ENCODE assay signal across 17 cellular contexts in the genomic region with DNA sequence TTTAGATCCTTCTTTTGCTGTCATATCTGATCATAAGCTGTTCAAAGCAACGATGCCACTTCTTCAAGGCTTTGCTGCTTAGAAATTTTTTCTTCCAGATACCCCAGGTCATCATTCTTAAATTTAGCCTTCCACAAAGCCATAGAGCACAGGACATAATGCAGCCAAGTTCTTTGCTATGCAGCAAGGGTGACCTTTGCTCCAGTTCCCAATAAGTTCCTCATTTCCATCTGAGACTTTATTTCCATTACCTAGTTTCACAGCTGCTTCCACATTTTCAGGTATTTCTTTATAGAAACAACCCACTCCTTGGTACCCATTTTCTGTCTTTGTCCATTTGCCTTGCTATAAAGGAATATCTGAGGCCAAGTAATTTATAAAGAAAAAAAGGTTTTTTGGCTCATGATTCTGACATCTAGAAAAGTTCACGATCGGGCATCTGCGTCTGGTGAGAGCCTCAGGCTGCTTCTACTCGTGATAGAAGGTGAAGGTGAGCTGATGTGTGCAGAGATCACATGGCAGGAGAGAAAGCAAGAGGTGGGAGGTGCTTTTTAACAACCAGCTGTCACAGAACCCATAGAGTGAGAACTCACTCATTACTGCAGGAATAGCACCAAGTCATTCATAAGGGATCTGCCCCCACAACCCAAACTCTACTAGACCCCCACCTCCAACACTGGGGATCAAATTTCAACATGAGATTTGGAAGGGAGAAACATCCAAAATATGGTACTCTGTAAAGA.
A peak's percentile ranks its signal among the peaks of the same experiment; 100 is the strongest.
DNase-seq lines count a peak whose midpoint lies in the region; ATAC-seq lines count a peak whose summit lies in the region.
"Had no signal": no experiment of that assay in that cellular context is flagged by ENCODE, and none has a peak within 500 bp of the region (broad histone marks: within the 10 kb centered on the region; RNA-seq: fewer than 3 reads in every experiment).

No MANE protein-coding gene starts in this region.

- peak overlapping the region; percentile 37 for H3K4me3 Mint-ChIP-seq in dendritic cell treated with granulocyte-macrophage colony-stimulating factor and Interleukin-4, amounts not matched to agents 40 ng/mL and 50 ng/mL, for 4 days
- H3K4me3 Mint-ChIP-seq: activated naive CD8-positive, alpha-beta T cell treated with anti-CD3 and anti-CD28 coated beads, Interleukin-2, amount 50 U/mL, for 24 hours; CD4-positive, alpha-beta T cell; nephron had no signal

- H3K36me3 Mint-ChIP-seq in dendritic cell treated with granulocyte-macrophage colony-stimulating factor and Interleukin-4, amounts not matched to agents 40 ng/mL and 50 ng/mL, for 4 days (ENCODE audit: low read depth) = peaks cover 5% of the 10 kb centered on the region

- H3K4me1 Mint-ChIP-seq in dendritic cell treated with granulocyte-macrophage colony-stimulating factor and Interleukin-4, amounts not matched to agents 40 ng/mL and 50 ng/mL, for 4 days (ENCODE audit: low read depth) = peaks cover 10% of the 10 kb centered on the region
- H3K4me1 Mint-ChIP-seq: nephron had no signal

- no peaks in the 10 kb centered on the region for H3K27me3 Mint-ChIP-seq in dendritic cell treated with granulocyte-macrophage colony-stimulating factor and Interleukin-4, amounts not matched to agents 40 ng/mL and 50 ng/mL, for 4 days
- H3K27me3 Mint-ChIP-seq: activated naive CD8-positive, alpha-beta T cell treated with anti-CD3 and anti-CD28 coated beads, Interleukin-2, amount 50 U/mL, for 24 hours; CD4-positive, alpha-beta T cell had no signal

- ATAC-seq in GM18511 (IDR thresholded peaks at IDR 0.05; ENCODE audit: unreplicated experiment) (peak; percentile 52), GM21723 (IDR thresholded peaks at IDR 0.05; ENCODE audit: unreplicated experiment) (peak; percentile 48), HG03378 (IDR thresholded peaks at IDR 0.05; ENCODE audit: unreplicated experiment) (peak; percentile 48), HG03571 (IDR thresholded peaks at IDR 0.05; ENCODE audit: unreplicated experiment) (no peak)
- ATAC-seq: activated naive CD8-positive, alpha-beta T cell treated with anti-CD3 and anti-CD28 coated beads, Interleukin-2, amount 50 U/mL, for 24 hours had no signal

- no peak for DNase-seq in activated CD4-positive, CD25-positive, alpha-beta regulatory T cell treated with anti-CD3 and anti-CD28 coated beads, Interleukin-2, amount 50 U/mL, for 72 hours
- no peak for DNase-seq in head of caudate nucleus
- no peak for DNase-seq in NCI-H1694 treated with DMSO at 0.1 percent for 48 hours (lab: John Stamatoyannopoulos, UW)
- DNase-seq: activated naive CD8-positive, alpha-beta T cell treated with anti-CD3 and anti-CD28 coated beads, Interleukin-2, amount 50 U/mL, for 24 hours; CD4-positive, alpha-beta T cell; GDM1; hippocampal formation; NCI-H2081 treated with DMSO at 0.1 percent for 48 hours; NCI-H82; SHP77 treated with DMSO at 0.1 percent for 48 hours; sigmoid colon had no signal

- H3K27ac Mint-ChIP-seq in dendritic cell treated with granulocyte-macrophage colony-stimulating factor and Interleukin-4, amounts not matched to agents 40 ng/mL and 50 ng/mL, for 4 days = peak overlapping the region; percentile 70
- H3K27ac Mint-ChIP-seq: activated naive CD8-positive, alpha-beta T cell treated with anti-CD3 and anti-CD28 coated beads, Interleukin-2, amount 50 U/mL, for 24 hours; CD4-positive, alpha-beta T cell had no signal

- peaks cover 9% of the 10 kb centered on the region for H3K9me3 Mint-ChIP-seq in dendritic cell treated with granulocyte-macrophage colony-stimulating factor and Interleukin-4, amounts not matched to agents 40 ng/mL and 50 ng/mL, for 4 days
- H3K9me3 Mint-ChIP-seq: activated naive CD8-positive, alpha-beta T cell treated with anti-CD3 and anti-CD28 coated beads, Interleukin-2, amount 50 U/mL, for 24 hours; CD4-positive, alpha-beta T cell; nephron had no signal

- intact Hi-C loops in dendritic cell treated with granulocyte-macrophage colony-stimulating factor and Interleukin-4, amounts not matched to agents 40 ng/mL and 50 ng/mL, for 4 days (cut with micrococcal nuclease) = no loop called here
- intact Hi-C loops in head of caudate nucleus (cut with DNase I) = no loop called here
